21 cellular contexts compared by ENCODE assay signal in the genomic region with DNA sequence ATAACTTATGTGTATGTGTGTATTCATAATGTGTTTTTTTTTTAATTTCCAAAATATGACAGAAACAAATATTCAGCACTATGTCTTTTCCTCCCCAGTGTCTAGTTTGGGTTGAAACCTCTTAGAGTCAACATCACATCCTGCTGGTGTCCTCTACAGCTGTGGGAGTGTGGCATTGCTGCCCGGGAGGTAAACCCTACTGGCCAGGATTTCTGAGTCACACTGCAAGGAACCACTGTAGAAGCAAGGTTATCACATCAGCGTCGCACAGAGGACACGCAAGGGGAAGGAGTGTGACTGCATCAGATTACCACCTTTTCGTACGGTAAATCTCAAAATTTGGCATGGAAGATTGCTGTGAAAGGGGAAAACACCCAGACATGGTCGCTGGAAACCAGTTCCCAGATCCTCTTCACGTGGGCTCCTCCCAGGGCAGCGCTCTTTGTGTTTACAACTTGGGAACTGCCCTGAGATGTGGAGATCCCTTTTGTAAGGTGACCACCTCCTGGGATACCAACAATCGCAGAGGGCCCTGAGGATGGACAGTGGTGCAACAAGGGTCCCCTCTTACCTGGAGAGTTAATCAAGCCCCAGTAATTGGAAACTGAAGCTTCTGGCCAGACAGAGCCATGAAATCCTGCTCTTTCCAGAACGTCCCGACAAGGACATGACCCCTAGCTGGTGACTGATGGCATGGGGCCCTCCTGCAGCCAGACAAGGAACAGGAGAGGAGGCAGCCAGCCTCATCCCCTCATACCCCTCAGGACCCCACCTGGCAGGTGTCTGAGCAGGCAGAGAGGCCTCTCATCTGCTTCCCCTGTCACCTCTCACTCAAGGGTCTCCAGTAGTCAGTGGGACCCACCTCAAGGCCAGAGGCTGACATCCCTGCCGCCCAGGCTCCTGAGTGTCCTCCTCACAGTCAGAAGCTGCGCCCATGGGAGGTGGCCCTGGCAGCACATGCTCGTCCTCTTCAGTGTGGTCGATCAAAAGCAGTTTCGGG.
"Had no signal": no experiment of that assay in that cellular context is flagged by ENCODE, and none has a peak within 500 bp of the region (broad histone marks: within the 10 kb centered on the region; RNA-seq: fewer than 3 reads in every experiment).

No MANE protein-coding gene starts in this region.

- H3K9me3 Mint-ChIP-seq: nephron progenitor cell; stimulated activated memory B cell treated with anti-CD40 and anti-IgM and Interleukin-4, amounts not matched to agents 10 μg/mL and 1 μg/mL and 100 μg/mL, for 72 hours; stimulated activated naive CD8-positive, alpha-beta T cell treated with anti-CD3 and anti-CD28 coated beads, Interleukin-15, Interleukin-2, amounts not matched to agents 100 ng/mL and 50 ng/mL, for 24 hours had no signal

- H3K4me3 ChIP-seq: coronary artery, dorsolateral prefrontal cortex, heart left ventricle, spleen, tibial nerve, upper lobe of right lung had no signal

- ATAC-seq: heart left ventricle; left lobe of liver; sciatic nerve; stimulated activated memory B cell treated with anti-CD40 and anti-IgM and Interleukin-4, amounts not matched to agents 10 μg/mL and 1 μg/mL and 100 μg/mL, for 72 hours; upper lobe of right lung had no signal

- H3K27me3 Mint-ChIP-seq: stimulated activated naive CD8-positive, alpha-beta T cell treated with anti-CD3 and anti-CD28 coated beads, Interleukin-15, Interleukin-2, amounts not matched to agents 100 ng/mL and 50 ng/mL, for 24 hours had no signal

- DNase-seq: dorsolateral prefrontal cortex; effector CD8-positive, alpha-beta T cell; heart left ventricle; hippocampal formation; kidney glomerular epithelial cell; mammary epithelial cell; naive thymus-derived CD4-positive, alpha-beta T cell; nephron progenitor cell; posterior cingulate gyrus; spleen; stimulated activated CD4-positive, alpha-beta T cell treated with anti-CD3 and anti-CD28 coated beads, Interleukin-15, amount 100 ng/mL, for 24 hours; stimulated activated CD4-positive, alpha-beta T cell treated with anti-CD3 and anti-CD28 coated beads, Interleukin-1b, Interleukin-23, amount 100 ng/mL, for 48 hours; stimulated activated CD4-positive, alpha-beta T cell treated with anti-CD3 and anti-CD28 coated beads, Interleukin-4, amount 100 ng/mL, for 24 hours; upper lobe of right lung had no signal

- H3K27ac Mint-ChIP-seq: naive thymus-derived CD4-positive, alpha-beta T cell; nephron progenitor cell; stimulated activated memory B cell treated with anti-CD40 and anti-IgM and Interleukin-4, amounts not matched to agents 10 μg/mL and 1 μg/mL and 100 μg/mL, for 72 hours; stimulated activated naive CD8-positive, alpha-beta T cell treated with anti-CD3 and anti-CD28 coated beads, Interleukin-15, Interleukin-2, amounts not matched to agents 100 ng/mL and 50 ng/mL, for 24 hours had no signal

- H3K4me3 Mint-ChIP-seq: naive thymus-derived CD4-positive, alpha-beta T cell; nephron progenitor cell; stimulated activated memory B cell treated with anti-CD40 and anti-IgM and Interleukin-4, amounts not matched to agents 10 μg/mL and 1 μg/mL and 100 μg/mL, for 72 hours; stimulated activated naive CD8-positive, alpha-beta T cell treated with anti-CD3 and anti-CD28 coated beads, Interleukin-15, Interleukin-2, amounts not matched to agents 100 ng/mL and 50 ng/mL, for 24 hours had no signal

- FAIRE-seq: frontal cortex had no signal

- H3K36me3 Mint-ChIP-seq: naive thymus-derived CD4-positive, alpha-beta T cell; stimulated activated memory B cell treated with anti-CD40 and anti-IgM and Interleukin-4, amounts not matched to agents 10 μg/mL and 1 μg/mL and 100 μg/mL, for 72 hours had no signal
